In genomic region chr1:114715952-114716303, GRCh38 we compare ENCODE assay signal across 8 cellular contexts. TPM values are rescaled to one million over a fixed set of nuclear protein-coding genes. Genes with fewer than 3 reads are reported as not detected.
DNase-seq lines count a peak whose midpoint lies in the region; ATAC-seq and TF ChIP-seq lines count a peak whose summit lies in the region.

No MANE protein-coding gene starts in this region.

- peak overlapping the region; percentile 98 for H3K4ac ChIP-seq in IMR-90 (ENCODE audit: low read depth, low read length)

- no peaks in the 10 kb centered on the region for H3K4me1 ChIP-seq in IMR-90 (ENCODE audit: control insufficient read depth, insufficient read depth, low read length)
- H3K4me1 ChIP-seq in muscle layer of duodenum (ENCODE audit: control insufficient read depth in 1 of 2, insufficient read depth in 2 of 2, low read length in 2 of 2): peaks cover 6 to 30% of the 10 kb centered on the region in 2 donors

- POLR2A ChIA-PET in IMR-90 (lab: Charles Lee; ENCODE audit: unreplicated experiment): interaction anchor here (0.5 to 1.5 kb wide), 2 partner anchors 9 to 41 kb away, joined by 3 read pairs; no protein-coding TSS in a partner anchor

- in situ Hi-C loops in IMR-90 (cut with MboI; ENCODE audit: low sequenced_read_pairs): loop anchor here (25.0 kb wide), 1 partner anchor 754 kb away; no protein-coding TSS in a partner anchor

- no peak overlapping the region for H2BK20ac ChIP-seq in IMR-90 (ENCODE audit: low read depth, low read length)

- H3K4me2 ChIP-seq in IMR-90 (ENCODE audit: low read depth, low read length): peak overlapping the region; percentile 96

- H4K8ac ChIP-seq in IMR-90 (ENCODE audit: low read depth in 2 of 2, low read length in 2 of 2): peak overlapping the region; percentile 99 to 100

- no peak for TF ChIP-seq POLR2A in IMR-90 (IDR thresholded peaks at IDR 0.05; ENCODE audit: low read depth, low read length)

- peak overlapping the region; percentile 94 for H2BK5ac ChIP-seq in IMR-90 (ENCODE audit: low read depth, low read length, poor library complexity, severe bottlenecking)

- H3K14ac ChIP-seq in IMR-90 (replicated peaks; ENCODE audit: low read depth, low read length): peak overlapping the region; percentile 99

- CTCF ChIA-PET in IMR-90 (lab: Yijun Ruan, JAX): interaction anchor here (1.2 kb wide), 1 partner anchor 47 kb away, joined by 3 read pairs; no protein-coding TSS in a partner anchor

- H4K20me1 ChIP-seq in IMR-90 (ENCODE audit: insufficient read depth, low read length): no peaks in the 10 kb centered on the region

- DNase-seq in EL (peak; percentile 4), IMR-90 (no peak), cardiac fibroblast (ENCODE audit: low read depth in 2 of 2) (no peak), DMS114 treated with DMSO at 0.1 percent for 48 hours (lab: John Stamatoyannopoulos, UW; ENCODE audit: unreplicated experiment) (no peak)

- peak overlapping the region; percentile 96 for H2AK9ac ChIP-seq in IMR-90 (replicated peaks; ENCODE audit: low read depth, low read length, poor library complexity)

- 40% methylated on average over 1 of the region's 4 CpGs; no CpG with 5 or more reads in 1 of the 2 experiments for WGBS in IMR-90 (ENCODE audit: extremely low coverage in 2 of 2, insufficient read length in 1 of 2), 2 experiments

- H2AFZ ChIP-seq in IMR-90 (replicated peaks; ENCODE audit: low read length, poor library complexity): peak overlapping the region; percentile 63

- H3K27me3 ChIP-seq in IMR-90 (ENCODE audit: control insufficient read depth, insufficient read depth, low read length) (no peaks in the 10 kb centered on the region), muscle layer of duodenum (ENCODE audit: low read depth, low read length) (no peaks in the 10 kb centered on the region)

- peak overlapping the region; percentile 100 for H3K56ac ChIP-seq in IMR-90 (ENCODE audit: extremely low read depth, insufficient read depth, low read length)

- peak overlapping the region; percentile 99 for H4K5ac ChIP-seq in IMR-90 (ENCODE audit: low read depth, low read length)

- H3K4me3 ChIP-seq in IMR-90 (ENCODE audit: insufficient read depth, low read depth, low read length) (peak overlapping the region; percentile 86), cardiac fibroblast (replicated peaks in 1 of 2; ENCODE audit: low read depth in 2 of 2, low read length in 2 of 2) (peak overlapping the region; percentile 65 to 93), muscle layer of duodenum (ENCODE audit: low read depth in 1 of 2, low read length in 2 of 2) (peak overlapping the region; percentile 85 to 98)

- H2AK5ac ChIP-seq in IMR-90 (ENCODE audit: low read depth, low read length): peak overlapping the region; percentile 97

- no TSS peak for BruUV-seq in IMR-90 (replicated peaks; lab: Mats Ljungman, UMichigan)

- no peak for TF ChIP-seq RAD21 in IMR-90 (IDR thresholded peaks at IDR 0.05; ENCODE audit: low read length)

- intact Hi-C loops in IMR-90 (cut with micrococcal nuclease): loop anchor here (1.0 to 5.0 kb wide), 4 partner anchors 42 to 737 kb away; partner anchors contain the start of genes BCAS2 and OLFML3

- dilution Hi-C loops in IMR-90 (cut with HindIII; ENCODE audit: low sequenced_read_pairs, unreplicated experiment): no loop called here

- no peaks in the 10 kb centered on the region for H3K9me3 ChIP-seq in IMR-90 (ENCODE audit: control insufficient read depth, insufficient read depth, low read length)
- no peaks in the 10 kb centered on the region for H3K9me3 ChIP-seq in muscle layer of duodenum (ENCODE audit: control insufficient read depth in 1 of 2, low read length in 2 of 2)

- H3K23ac ChIP-seq in IMR-90 (ENCODE audit: low read depth, low read length): peak overlapping the region; percentile 97

- peaks cover 27 to 31% of the 10 kb centered on the region in 2 experiments for H3K79me1 ChIP-seq in IMR-90 (ENCODE audit: low read depth in 1 of 2, low read length in 2 of 2)

- H3K27ac ChIP-seq in IMR-90 (ENCODE audit: insufficient read depth, low read length) (peak overlapping the region; percentile 96), muscle layer of duodenum (ENCODE audit: low read length) (peak overlapping the region; percentile 99)

- TF ChIP-seq CTCF in IMR-90 (conservative IDR thresholded peaks at IDR 0.05; ENCODE audit: low read depth, low read length) (no peak), cardiac fibroblast (IDR thresholded peaks at IDR 0.05; ENCODE audit: low read depth, low read length) (no peak)

- peaks cover 26% of the 10 kb centered on the region for H3K36me3 ChIP-seq in IMR-90 (ENCODE audit: control insufficient read depth, insufficient read depth, low read length)
- peaks cover 44 to 62% of the 10 kb centered on the region in 2 donors for H3K36me3 ChIP-seq in muscle layer of duodenum (ENCODE audit: control insufficient read depth in 1 of 2, insufficient read depth in 2 of 2, low read length in 2 of 2)

- peak overlapping the region; percentile 99 for H3K9ac ChIP-seq in IMR-90 (ENCODE audit: low read depth, low read length)

- peak overlapping the region; percentile 99 for H4K91ac ChIP-seq in IMR-90 (ENCODE audit: insufficient read depth, low read depth, low read length)

- ATAC-seq in IMR-90 (ENCODE audit: low read depth) (peak; percentile 4; the same call in 1 of the 2 replicates), GM19463 (IDR thresholded peaks at IDR 0.05; ENCODE audit: unreplicated experiment) (no peak), GM19452 (IDR thresholded peaks at IDR 0.05; ENCODE audit: unreplicated experiment) (no peak), HG02970 (IDR thresholded peaks at IDR 0.05; ENCODE audit: low FRiP score, unreplicated experiment) (no peak)

- no peaks in the 10 kb centered on the region for H3K9me1 ChIP-seq in IMR-90 (ENCODE audit: insufficient read depth, low read length)

- peak overlapping the region; percentile 58; the same call in 1 of the 2 replicates for H2BK120ac ChIP-seq in IMR-90 (ENCODE audit: low read depth, low read length)

- no peak overlapping the region for H3K18ac ChIP-seq in IMR-90 (ENCODE audit: low read depth, low read length)

- H2BK15ac ChIP-seq in IMR-90 (ENCODE audit: low read depth, low read length): 0 out of 3 replicates have a peak overlapping the region, but pooled peaks have one; percentile 19

TF ChIP-seq in IMR-90, 13 proteins besides CTCF, POLR2A, EP300 and RAD21:
- TF ChIP-seq, protein P1, sequence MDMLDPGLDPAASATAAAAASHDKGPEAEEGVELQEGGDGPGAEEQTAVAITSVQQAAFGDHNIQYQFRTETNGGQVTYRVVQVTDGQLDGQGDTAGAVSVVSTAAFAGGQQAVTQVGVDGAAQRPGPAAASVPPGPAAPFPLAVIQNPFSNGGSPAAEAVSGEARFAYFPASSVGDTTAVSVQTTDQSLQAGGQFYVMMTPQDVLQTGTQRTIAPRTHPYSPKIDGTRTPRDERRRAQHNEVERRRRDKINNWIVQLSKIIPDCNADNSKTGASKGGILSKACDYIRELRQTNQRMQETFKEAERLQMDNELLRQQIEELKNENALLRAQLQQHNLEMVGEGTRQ (IDR thresholded peaks at IDR 0.05; ENCODE audit: low read depth, low read length): no peak

RNA-seq across cellular contexts. Expression of gene NRAS, which starts 0.6 kb away (rescaled TPM):
- 85.9 and 110 TPM in 2 replicates for total RNA-seq in IMR-90 (2012; rRNA removed)
- 22.3 and 27.4 TPM in 2 replicates for polyA plus RNA-seq in IMR-90 (2012; rRNA removed)
- 4.5 and 7.2 TPM in 2 replicates for polyA plus RNA-seq in IMR-90 (2012; cell fraction: cytosol; rRNA removed)
- 1.6 and 13.8 TPM in 2 replicates for polyA plus RNA-seq in IMR-90 (2012; cell fraction: nucleus; rRNA removed; ENCODE audit: low replicate concordance)

RNA-seq across cellular contexts. Expression of gene AMPD1, which starts 20.6 kb away (rescaled TPM):
- not detected in 2 replicates for total RNA-seq in IMR-90 (2012; rRNA removed)
- polyA plus RNA-seq in IMR-90 (2012; rRNA removed): not detected in 2 replicates
- polyA plus RNA-seq in IMR-90 (2012; cell fraction: cytosol; rRNA removed): not detected in 2 replicates
- not detected in 2 replicates for polyA plus RNA-seq in IMR-90 (2012; cell fraction: nucleus; rRNA removed; ENCODE audit: low replicate concordance)

RNA-seq across cellular contexts. Expression of gene CSDE1, which starts 41.9 kb away (rescaled TPM):
- total RNA-seq in IMR-90 (2012; rRNA removed): 879 and 2,287 TPM in 2 replicates
- polyA plus RNA-seq in IMR-90 (2012; rRNA removed): 162 and 190 TPM in 2 replicates
- polyA plus RNA-seq in IMR-90 (2012; cell fraction: cytosol; rRNA removed): 41.2 and 61.6 TPM in 2 replicates
- polyA plus RNA-seq in IMR-90 (2012; cell fraction: nucleus; rRNA removed; ENCODE audit: low replicate concordance): 31.6 and 247 TPM in 2 replicates

RNA-seq across cellular contexts. Expression of gene DENND2C, which starts 46.1 kb away (rescaled TPM):
- 2.2 and 3.1 TPM in 2 replicates for total RNA-seq in IMR-90 (2012; rRNA removed)
- polyA plus RNA-seq in IMR-90 (2012; rRNA removed): 0.53 and 0.58 TPM in 2 replicates
- polyA plus RNA-seq in IMR-90 (2012; cell fraction: cytosol; rRNA removed): 0.08 and 0.13 TPM in 2 replicates
- polyA plus RNA-seq in IMR-90 (2012; cell fraction: nucleus; rRNA removed; ENCODE audit: low replicate concordance): 0.29 and 1.9 TPM in 2 replicates
